ENCODE assay signal across 1 cellular context in the genomic region with DNA sequence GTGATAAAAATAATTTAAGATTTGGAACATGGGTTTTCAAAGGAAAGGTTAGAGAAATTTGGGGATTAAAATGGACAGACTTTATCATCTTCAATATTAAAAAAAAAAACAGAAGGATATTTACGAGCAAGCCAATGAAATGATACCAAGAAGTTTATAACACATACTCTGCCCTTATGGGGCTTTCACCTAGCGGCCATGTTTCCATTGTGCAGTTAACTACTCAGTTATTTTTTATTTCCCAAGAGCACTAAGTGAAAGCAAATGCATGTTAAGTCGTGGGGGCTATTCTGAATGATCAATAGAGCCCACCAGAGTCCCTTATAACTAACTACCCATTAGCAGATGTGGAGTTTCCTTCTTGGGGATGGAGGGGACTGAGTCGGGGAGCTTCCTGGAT.
TF ChIP-seq lines count a peak whose summit lies in the region.

No MANE protein-coding gene starts in this region.

TF ChIP-seq in GM12878, 131 proteins besides CTCF, POLR2A, EP300 and RAD21:
- TF ChIP-seq BCL11A (IDR thresholded peaks at IDR 0.05; ENCODE audit: low read depth, low read length) (no peak), CHD2 (IDR thresholded peaks at IDR 0.05; ENCODE audit: borderline replicate concordance, low read depth, low read length) (no peak), PML (IDR thresholded peaks at IDR 0.05; ENCODE audit: low read length) (no peak), YY1 (IDR thresholded peaks at IDR 0.05; ENCODE audit: low read depth, low read length) (0 out of 2 replicates have a peak, but pooled peaks have one; percentile 28), TAF1 (IDR thresholded peaks at IDR 0.05; ENCODE audit: borderline replicate concordance, low read depth, low read length) (no peak), MTA2 (IDR thresholded peaks at IDR 0.05; ENCODE audit: low read depth) (0 out of 2 replicates have a peak, but pooled peaks have one; percentile 2)
TF ChIP-seq in GM12878: peak in this region for 2.
